Comparison of ENCODE assay signal across 16 cellular contexts in the genomic region with DNA sequence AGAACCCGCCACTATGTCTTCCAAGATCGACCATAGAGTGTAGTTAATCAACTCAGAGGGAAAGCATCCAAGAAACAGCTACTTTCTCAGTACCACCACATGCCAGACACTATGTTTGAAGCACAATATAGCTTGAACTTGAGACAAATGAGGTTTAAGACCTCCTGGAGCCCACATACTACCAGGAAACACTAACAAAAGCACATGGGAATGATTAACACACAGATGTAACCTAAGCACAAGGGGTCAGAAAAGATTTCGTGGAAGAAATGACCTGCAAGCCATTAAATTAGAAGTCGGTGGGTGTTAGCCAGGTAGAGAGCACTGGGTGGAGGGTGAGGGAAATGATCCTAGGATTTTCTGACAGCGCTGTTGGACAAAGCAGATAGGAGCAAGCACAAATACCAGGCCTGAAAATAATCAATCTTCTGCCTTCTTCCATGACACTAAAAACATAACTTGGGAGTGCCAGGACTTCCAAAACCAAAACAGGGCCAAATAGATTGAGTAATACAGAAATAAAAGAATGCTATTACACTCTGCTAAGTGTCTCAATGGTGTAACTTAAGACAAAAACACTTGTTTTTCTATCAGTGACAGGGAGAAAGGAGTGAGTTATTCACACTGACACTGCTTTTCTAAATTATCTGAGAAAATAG.
DNase-seq lines count a peak whose midpoint lies in the region; ATAC-seq and TF ChIP-seq lines count a peak whose summit lies in the region.
"Had no signal": no experiment of that assay in that cellular context is flagged by ENCODE, and none has a peak within 500 bp of the region (broad histone marks: within the 10 kb centered on the region; RNA-seq: fewer than 3 reads in every experiment).

No MANE protein-coding gene starts in this region.

- peak; percentile 42 for DNase-seq in AG09309 (ENCODE audit: low read depth)
- DNase-seq in Karpas-422: no peak
- peak; percentile 90 for DNase-seq in fibroblast of the aortic adventitia (ENCODE audit: low read depth)
- DNase-seq in osteoblast (ENCODE audit: insufficient read length, low spot score, missing footprints): no peak
- no peak for DNase-seq in coronary artery (ENCODE audit: low spot score)
- DNase-seq in NCI-H1105 treated with DMSO at 0.1 percent for 48 hours (lab: John Stamatoyannopoulos, UW): no peak
- DNase-seq in NCI-H69 (lab: John Stamatoyannopoulos, UW): no peak
- DNase-seq: activated CD4-positive, alpha-beta T cell treated with anti-CD3 and anti-CD28 coated beads for 48 hours; C1 segment of cervical spinal cord; foreskin keratinocyte; kidney; NCI-H446 treated with DMSO at 0.1 percent for 48 hours; PC-3; stimulated activated CD8-positive, alpha-beta memory T cell treated with anti-CD3 and anti-CD28 coated beads, Interleukin-4, amount 100 ng/mL, for 48 hours; T-helper 17 cell had no signal

- H3K27me3 ChIP-seq in Karpas-422 (ENCODE audit: low read length) (no peaks in the 10 kb centered on the region), osteoblast (ENCODE audit: insufficient read depth, low read length) (no peaks in the 10 kb centered on the region)
- H3K27me3 ChIP-seq: foreskin keratinocyte had no signal

- H3K4me2 ChIP-seq in Karpas-422 (ENCODE audit: low read depth, low read length, poor library complexity, severe bottlenecking) (no peak overlapping the region), osteoblast (ENCODE audit: insufficient read depth, low read length) (peak overlapping the region; percentile 3)

- no peak overlapping the region for H3K4me3 ChIP-seq in AG09309 (ENCODE audit: control insufficient read depth, low read depth, low read length)
- H3K4me3 ChIP-seq in Karpas-422 (ENCODE audit: low read length): no peak overlapping the region
- no peak overlapping the region for H3K4me3 ChIP-seq in fibroblast of the aortic adventitia (ENCODE audit: low read depth, low read length)
- no peak overlapping the region for H3K4me3 ChIP-seq in osteoblast (ENCODE audit: insufficient read depth, low read length)
- H3K4me3 ChIP-seq in coronary artery: no peak overlapping the region

- H3K36me3 ChIP-seq in Karpas-422 (ENCODE audit: insufficient read depth, low read length) (no peaks in the 10 kb centered on the region), osteoblast (ENCODE audit: insufficient read depth, low read length) (no peaks in the 10 kb centered on the region)

- H3K9me3 ChIP-seq in Karpas-422 (ENCODE audit: low read length): no peaks in the 10 kb centered on the region
- no peaks in the 10 kb centered on the region for H3K9me3 ChIP-seq in osteoblast (ENCODE audit: low read depth, low read length)

- H4K20me1 ChIP-seq in Karpas-422 (ENCODE audit: insufficient read depth, low read depth, low read length) (no peaks in the 10 kb centered on the region; the same call in 1 of the 2 replicates), osteoblast (ENCODE audit: insufficient read depth, low read length) (peaks cover 11% of the 10 kb centered on the region)

- H3K9me2 ChIP-seq in Karpas-422 (replicated peaks; ENCODE audit: insufficient read depth, low read length): no peaks in the 10 kb centered on the region

- H3K4me1 ChIP-seq in Karpas-422 (ENCODE audit: low read length) (peaks cover 90% of the 10 kb centered on the region), osteoblast (ENCODE audit: insufficient read depth, low read length) (peaks cover 13% of the 10 kb centered on the region)
- H3K4me1 ChIP-seq: foreskin keratinocyte had no signal

- H3K79me2 ChIP-seq in Karpas-422 (ENCODE audit: low read length) (peaks cover 96% of the 10 kb centered on the region), osteoblast (ENCODE audit: insufficient read depth, low read length) (peaks cover 68% of the 10 kb centered on the region)

- TF ChIP-seq CTCF in AG09309 (IDR thresholded peaks at IDR 0.05; ENCODE audit: control insufficient read depth, insufficient read depth, low read depth, low read length, missing control alignments): no peak
- no peak for TF ChIP-seq CTCF in fibroblast of the aortic adventitia (IDR thresholded peaks at IDR 0.05; ENCODE audit: insufficient read depth, low read length)
- no peak for TF ChIP-seq CTCF in osteoblast (IDR thresholded peaks at IDR 0.05; ENCODE audit: extremely low read depth, low read depth, low read length)
- TF ChIP-seq CTCF in coronary artery (IDR thresholded peaks at IDR 0.05): no peak

- ATAC-seq in HG03460 (IDR thresholded peaks at IDR 0.05; ENCODE audit: unreplicated experiment): no peak
- ATAC-seq: foreskin keratinocyte, PC-3, T-helper 17 cell had no signal

- no peak overlapping the region for H3K9ac ChIP-seq in Karpas-422 (ENCODE audit: low read length)

- H3K27ac ChIP-seq in Karpas-422 (ENCODE audit: low read length) (peak overlapping the region; percentile 15; the same call in 1 of the 2 replicates), osteoblast (ENCODE audit: low read depth, low read length) (no peak overlapping the region), coronary artery (no peak overlapping the region)
- H3K27ac ChIP-seq: foreskin keratinocyte had no signal

- no peak overlapping the region for H2AFZ ChIP-seq in Karpas-422 (ENCODE audit: low read length)
- no peak overlapping the region for H2AFZ ChIP-seq in osteoblast (ENCODE audit: low read length)

Comparison
In these comparisons a context has a peak if more than half of its experiments do, and no peak if none do; other contexts are left out.
1. DNase-seq: peak in AG09309 (single experiment) and fibroblast of the aortic adventitia (single experiment); none in Karpas-422 (single experiment), osteoblast (single experiment), coronary artery (single experiment), NCI-H1105 treated with DMSO at 0.1 percent for 48 hours (single experiment) and NCI-H69 (single experiment).